In genomic region chr16:20774703-20775362, GRCh38 we compare ENCODE assay signal across 8 cellular contexts. TPM values are rescaled to one million over a fixed set of nuclear protein-coding genes. Genes with fewer than 3 reads are reported as not detected.
DNase-seq lines count a peak whose midpoint lies in the region; ATAC-seq and TF ChIP-seq lines count a peak whose summit lies in the region.

No MANE protein-coding gene starts in this region.

- peak; percentile 72 for TF ChIP-seq CTCF in CD14-positive monocyte (IDR thresholded peaks at IDR 0.05)
- TF ChIP-seq CTCF in activated CD8-positive, alpha-beta T cell treated with anti-CD3 and anti-CD28 coated beads for 36 hours (IDR thresholded peaks at IDR 0.05), result peak; percentile 67
- TF ChIP-seq CTCF in neural progenitor cell (IDR thresholded peaks at IDR 0.05), result peak; percentile 72

- H2AFZ ChIP-seq in neural progenitor cell (replicated peaks), result no peak overlapping the region

- intact Hi-C loops in CD14-positive monocyte (cut with micrococcal nuclease), result no loop called here
- intact Hi-C loops in activated CD8-positive, alpha-beta T cell treated with anti-CD3 and anti-CD28 coated beads for 36 hours (cut with micrococcal nuclease), result no loop called here

- H3K27ac ChIP-seq in neural progenitor cell, result no peak overlapping the region

- DNase-seq in CD14-positive monocyte (ENCODE audit: low spot score) (peak; percentile 61), H7 (peak; percentile 59), NCI-H82 (lab: John Stamatoyannopoulos, UW) (peak; percentile 84), neural progenitor cell (ENCODE audit: low spot score) (peak; percentile 76)
- DNase-seq in activated CD8-positive, alpha-beta T cell treated with anti-CD3 and anti-CD28 coated beads for 36 hours, result peak; percentile 83

- peak; percentile 77 for ATAC-seq in activated CD8-positive, alpha-beta T cell treated with anti-CD3 and anti-CD28 coated beads for 36 hours
- ATAC-seq in esophagus mucosa, result peak; percentile 91
- no peak for ATAC-seq in GM19463 (IDR thresholded peaks at IDR 0.05; ENCODE audit: unreplicated experiment)
- no peak for ATAC-seq in HG03196 (IDR thresholded peaks at IDR 0.05; ENCODE audit: unreplicated experiment)

- H3K4me2 ChIP-seq in neural progenitor cell, result no peak overlapping the region

- POLR2A ChIA-PET in activated CD8-positive, alpha-beta T cell treated with anti-CD3 and anti-CD28 coated beads for 36 hours (lab: Charles Lee), result no interaction called here

- H3K27me3 ChIP-seq in H7 (ENCODE audit: control insufficient read depth, insufficient read depth, low read length), result no peaks in the 10 kb centered on the region
- H3K27me3 ChIP-seq in neural progenitor cell, result no peaks in the 10 kb centered on the region

- H4K20me1 ChIP-seq in neural progenitor cell (ENCODE audit: low read depth), result no peaks in the 10 kb centered on the region

- H3K4me1 Mint-ChIP-seq in CD14-positive monocyte, result no peaks in the 10 kb centered on the region
- no peaks in the 10 kb centered on the region for H3K4me1 Mint-ChIP-seq in activated CD8-positive, alpha-beta T cell treated with anti-CD3 and anti-CD28 coated beads for 36 hours (ENCODE audit: low read depth)
- no peaks in the 10 kb centered on the region for H3K4me1 Mint-ChIP-seq in neural progenitor cell

- H3F3A ChIP-seq in neural progenitor cell (ENCODE audit: low read depth), result no peaks in the 10 kb centered on the region

- no peaks in the 10 kb centered on the region for H3K4me1 ChIP-seq in neural progenitor cell

- H3K79me2 ChIP-seq in neural progenitor cell (ENCODE audit: low read depth), result no peaks in the 10 kb centered on the region

- H3K27me3 Mint-ChIP-seq in CD14-positive monocyte (ENCODE audit: low read depth in 3 of 3) (no peaks in the 10 kb centered on the region), neural progenitor cell (ENCODE audit: insufficient read depth, low read depth) (no peaks in the 10 kb centered on the region)
- no peaks in the 10 kb centered on the region for H3K27me3 Mint-ChIP-seq in activated CD8-positive, alpha-beta T cell treated with anti-CD3 and anti-CD28 coated beads for 36 hours

- H3K9me3 ChIP-seq in neural progenitor cell (ENCODE audit: low read depth), result no peaks in the 10 kb centered on the region

- peak overlapping the region in 1 of 7 donors; percentile 41 for H3K27ac Mint-ChIP-seq in CD14-positive monocyte
- no peak overlapping the region for H3K27ac Mint-ChIP-seq in activated CD8-positive, alpha-beta T cell treated with anti-CD3 and anti-CD28 coated beads for 36 hours
- no peak overlapping the region for H3K27ac Mint-ChIP-seq in neural progenitor cell

- CTCF ChIA-PET in activated CD8-positive, alpha-beta T cell treated with anti-CD3 and anti-CD28 coated beads for 36 hours (lab: Charles Lee), result interaction anchor here (0.6 to 3.0 kb wide), 6 partner anchors 8 to 34 kb away, joined by 3 to 12 read pairs (median 4); partner anchors contain the start of gene ACSM3

- H3K9ac ChIP-seq in neural progenitor cell, result no peak overlapping the region

- H3K4me3 Mint-ChIP-seq in CD14-positive monocyte (no peak overlapping the region), neural progenitor cell (no peak overlapping the region)
- no peak overlapping the region for H3K4me3 Mint-ChIP-seq in activated CD8-positive, alpha-beta T cell treated with anti-CD3 and anti-CD28 coated beads for 36 hours

- H3K36me3 Mint-ChIP-seq in CD14-positive monocyte (peaks cover 7 to 18% of the 10 kb centered on the region in 2 donors), neural progenitor cell (no peaks in the 10 kb centered on the region)
- peaks cover 1% of the 10 kb centered on the region for H3K36me3 Mint-ChIP-seq in activated CD8-positive, alpha-beta T cell treated with anti-CD3 and anti-CD28 coated beads for 36 hours (ENCODE audit: low read depth)

- H3K4me3 ChIP-seq in H7 (ENCODE audit: insufficient read depth, low read depth, low read length) (no peak overlapping the region), neural progenitor cell (no peak overlapping the region)

- H3K36me3 ChIP-seq in H7 (replicated peaks; ENCODE audit: control insufficient read depth, insufficient read depth, low read length) (no peaks in the 10 kb centered on the region), neural progenitor cell (no peaks in the 10 kb centered on the region)

- no peaks in the 10 kb centered on the region for H3K9me3 Mint-ChIP-seq in CD14-positive monocyte
- H3K9me3 Mint-ChIP-seq in activated CD8-positive, alpha-beta T cell treated with anti-CD3 and anti-CD28 coated beads for 36 hours, result no peaks in the 10 kb centered on the region
- H3K9me3 Mint-ChIP-seq in neural progenitor cell, result no peaks in the 10 kb centered on the region

RNA-seq across cellular contexts. Expression of gene ACSM3, which starts 11.0 kb away (rescaled TPM):
- 1 to 10 TPM; 1.6 to 1.9 TPM for polyA plus RNA-seq in CD14-positive monocyte
- 2.4 and 6.2 TPM in 2 replicates for total RNA-seq in H7 (2014; rRNA removed; shearing (Covaris generic))
- total RNA-seq in activated CD8-positive, alpha-beta T cell treated with anti-CD3 and anti-CD28 coated beads for 36 hours, result 10 to 100 TPM; 16.1 to 16.6 TPM
- total RNA-seq in esophagus mucosa (1.5 TPM), neural progenitor cell (ENCODE audit: low replicate concordance) (2.9 and 3.8 TPM in 2 replicates)

RNA-seq across cellular contexts. Expression of gene ERI2, which starts 31.4 kb away (rescaled TPM):
- polyA plus RNA-seq in CD14-positive monocyte, result 10 to 100 TPM; 10.4 to 10.5 TPM
- total RNA-seq in H7 (2014; rRNA removed; shearing (Covaris generic)), result 19.1 and 33.7 TPM in 2 replicates
- total RNA-seq in activated CD8-positive, alpha-beta T cell treated with anti-CD3 and anti-CD28 coated beads for 36 hours, result 10 to 100 TPM; 16.1 to 17.7 TPM
- total RNA-seq in esophagus mucosa (15.4 TPM), neural progenitor cell (ENCODE audit: low replicate concordance) (46.9 and 56.4 TPM in 2 replicates)

RNA-seq across cellular contexts. Expression of gene REXO5, which starts 31.5 kb away (rescaled TPM):
- 1 to 10 TPM in 1 of 2 donors, under 1 TPM in 1; 0.52 to 1.4 TPM for polyA plus RNA-seq in CD14-positive monocyte
- 9.5 and 11.3 TPM in 2 replicates for total RNA-seq in H7 (2014; rRNA removed; shearing (Covaris generic))
- 10 to 100 TPM; 16.4 to 20.4 TPM for total RNA-seq in activated CD8-positive, alpha-beta T cell treated with anti-CD3 and anti-CD28 coated beads for 36 hours
- total RNA-seq in esophagus mucosa (2.5 TPM), neural progenitor cell (ENCODE audit: low replicate concordance) (9.8 and 13.1 TPM in 2 replicates)

RNA-seq across cellular contexts. Expression of gene THUMPD1, which starts 33.2 kb away (rescaled TPM):
- polyA plus RNA-seq in CD14-positive monocyte, result 10 to 100 TPM; 16.1 to 23.5 TPM
- 62.0 and 62.2 TPM in 2 replicates for total RNA-seq in H7 (2014; rRNA removed; shearing (Covaris generic))
- 10 to 100 TPM; 44.9 to 45.0 TPM for total RNA-seq in activated CD8-positive, alpha-beta T cell treated with anti-CD3 and anti-CD28 coated beads for 36 hours
- 15.1 TPM for total RNA-seq in esophagus mucosa
- total RNA-seq in neural progenitor cell (ENCODE audit: low replicate concordance), result 90.7 and 95.8 TPM in 2 replicates

Comparison
In these comparisons a context has a peak if more than half of its experiments do, and no peak if none do; other contexts are left out.
1. ATAC-seq: peak in activated CD8-positive, alpha-beta T cell treated with anti-CD3 and anti-CD28 coated beads for 36 hours (single experiment) and esophagus mucosa (single experiment); none in GM19463 (single experiment) and HG03196 (single experiment).
2. Peak in every context shown above with its lines, with median percentiles within 50 percentile points of each other: DNase-seq and CTCF ChIP-seq.